ENCODE assay signal across 17 cellular contexts in the genomic region with DNA sequence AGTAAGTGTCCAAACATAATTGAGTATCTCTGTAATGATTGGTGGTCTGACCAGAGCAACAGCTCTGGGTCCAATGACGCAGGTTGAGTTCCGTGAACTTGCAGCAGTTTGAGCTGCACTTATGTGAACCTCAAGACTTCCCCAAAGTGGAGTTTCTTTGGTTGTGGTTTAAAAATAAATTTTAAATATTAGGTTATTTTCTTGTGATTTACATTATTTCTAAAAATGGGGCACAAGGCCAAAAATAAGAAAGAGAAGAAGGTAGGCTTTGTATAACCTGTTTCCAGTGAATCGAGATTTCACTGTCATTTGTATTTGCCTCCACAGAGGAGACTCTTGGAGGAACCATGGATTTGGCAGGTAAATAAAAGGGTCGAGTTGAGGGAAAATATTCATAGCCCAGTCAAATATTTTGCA.
DNase-seq lines count a peak whose midpoint lies in the region; ATAC-seq and TF ChIP-seq lines count a peak whose summit lies in the region.
"Had no signal": no experiment of that assay in that cellular context is flagged by ENCODE, and none has a peak within 500 bp of the region (broad histone marks: within the 10 kb centered on the region; RNA-seq: fewer than 3 reads in every experiment).

No MANE protein-coding gene starts in this region.

- H3K4me3 Mint-ChIP-seq in IgD-negative memory B cell (peak overlapping the region in 3 of 4 donors; percentile 58 to 79 (median 78)), naive B cell (peak overlapping the region in 2 of 8 donors; percentile 35 to 44)
- H3K4me3 Mint-ChIP-seq in natural killer cell treated with Interleukin-12 subunit alpha and Interleukin-12 subunit beta and Interleukin-15 and Interleukin-18, amount 100 ng/mL, for 72 hours = no peak overlapping the region
- H3K4me3 Mint-ChIP-seq: activated CD4-positive, alpha-beta T cell treated with anti-CD3 and anti-CD28 coated beads, Interleukin-2, amount 10 ng/mL, durations not matched to agents 24 days and 14 days had no signal

- in situ Hi-C loops in HAP-1 (cut with MboI; ENCODE audit: low sequenced_read_pairs) = no loop called here

- no peaks in the 10 kb centered on the region for H3K27me3 ChIP-seq in HAP-1 (ENCODE audit: low read depth)
- H3K27me3 ChIP-seq: body of pancreas had no signal

- H3K36me3 Mint-ChIP-seq in IgD-negative memory B cell = no peaks in the 10 kb centered on the region
- H3K36me3 Mint-ChIP-seq in naive B cell = no peaks in the 10 kb centered on the region
- H3K36me3 Mint-ChIP-seq in natural killer cell treated with Interleukin-12 subunit alpha and Interleukin-12 subunit beta and Interleukin-15 and Interleukin-18, amount 100 ng/mL, for 72 hours = no peaks in the 10 kb centered on the region
- H3K36me3 Mint-ChIP-seq: activated naive CD4-positive, alpha-beta T cell treated with anti-CD3 and anti-CD28 coated beads, Interleukin-2, amount 50 U/mL, for 72 hours had no signal

- H3K9me3 Mint-ChIP-seq in IgD-negative memory B cell (no peaks in the 10 kb centered on the region), naive B cell (no peaks in the 10 kb centered on the region)
- H3K9me3 Mint-ChIP-seq in natural killer cell treated with Interleukin-12 subunit alpha and Interleukin-12 subunit beta and Interleukin-15 and Interleukin-18, amount 100 ng/mL, for 72 hours = no peaks in the 10 kb centered on the region
- H3K9me3 Mint-ChIP-seq: activated CD4-positive, alpha-beta T cell treated with anti-CD3 and anti-CD28 coated beads, Interleukin-2, amount 10 ng/mL, durations not matched to agents 24 days and 14 days; activated naive CD4-positive, alpha-beta T cell treated with anti-CD3 and anti-CD28 coated beads, Interleukin-2, amount 50 U/mL, for 72 hours had no signal

- H3K36me3 ChIP-seq in HAP-1 (replicated peaks) = no peaks in the 10 kb centered on the region

- no peak for DNase-seq in naive B cell
- DNase-seq in HAP-1 (ENCODE audit: low spot score in 2 of 2) = no peak
- no peak for DNase-seq in stimulated activated CD4-positive, alpha-beta T cell treated with anti-CD3 and anti-CD28 coated beads, Interleukin-4, amount 100 ng/mL, for 1 hour
- DNase-seq in natural killer cell treated with Interleukin-12 subunit alpha and Interleukin-12 subunit beta and Interleukin-15 and Interleukin-18, amount 100 ng/mL, for 72 hours (ENCODE audit: low spot score) = no peak
- DNase-seq in foreskin fibroblast = no peak
- DNase-seq: activated CD4-positive, alpha-beta T cell treated with anti-CD3 and anti-CD28 coated beads, Interleukin-2, amount 10 ng/mL, durations not matched to agents 24 days and 14 days; activated T-cell treated with anti-CD3 and anti-CD28 coated beads for 4 hours; body of pancreas; cortex of kidney; KBM-7; NCI-H1417; substantia nigra had no signal

- no peak for TF ChIP-seq CTCF in foreskin fibroblast (IDR thresholded peaks at IDR 0.05; ENCODE audit: low read depth, low read length)

- peaks cover 15% of the 10 kb centered on the region for H3K4me1 ChIP-seq in HAP-1

- H3K4me1 Mint-ChIP-seq in IgD-negative memory B cell (peaks cover 13 to 20% (median 19%) of the 10 kb centered on the region in 3 donors), naive B cell (peaks cover 5 to 41% (median 9%) of the 10 kb centered on the region in 3 donors)
- peaks cover 4 to 7% of the 10 kb centered on the region in 2 donors for H3K4me1 Mint-ChIP-seq in natural killer cell treated with Interleukin-12 subunit alpha and Interleukin-12 subunit beta and Interleukin-15 and Interleukin-18, amount 100 ng/mL, for 72 hours (ENCODE audit: low read depth in 2 of 2)

- ATAC-seq in GM18867 (IDR thresholded peaks at IDR 0.05; ENCODE audit: unreplicated experiment) (peak; percentile 69), HG02642 (IDR thresholded peaks at IDR 0.05; ENCODE audit: poor library complexity, unreplicated experiment) (peak; percentile 50), naive B cell (ENCODE audit: low read depth in 2 of 2) (peak; percentile 90 to 98)
- no peak for ATAC-seq in natural killer cell treated with Interleukin-12 subunit alpha and Interleukin-12 subunit beta and Interleukin-15 and Interleukin-18, amount 100 ng/mL, for 72 hours
- ATAC-seq: activated naive CD4-positive, alpha-beta T cell treated with anti-CD3 and anti-CD28 coated beads, Interleukin-2, amount 50 U/mL, for 72 hours; body of pancreas had no signal

- H3K4me3 ChIP-seq in HAP-1 = no peak overlapping the region
- H3K4me3 ChIP-seq in foreskin fibroblast (ENCODE audit: low read depth in 1 of 2, low read length in 2 of 2) = no peak overlapping the region
- H3K4me3 ChIP-seq: body of pancreas, lung had no signal

- peak overlapping the region in 1 of 3 donors; percentile 2 for H3K27ac Mint-ChIP-seq in IgD-negative memory B cell
- H3K27ac Mint-ChIP-seq in naive B cell = peak overlapping the region in 5 of 6 donors; percentile 11 to 83 (median 41)
- H3K27ac Mint-ChIP-seq in natural killer cell treated with Interleukin-12 subunit alpha and Interleukin-12 subunit beta and Interleukin-15 and Interleukin-18, amount 100 ng/mL, for 72 hours = no peak overlapping the region
- H3K27ac Mint-ChIP-seq: activated CD4-positive, alpha-beta T cell treated with anti-CD3 and anti-CD28 coated beads, Interleukin-2, amount 10 ng/mL, durations not matched to agents 24 days and 14 days had no signal

- no peaks in the 10 kb centered on the region for H3K9me3 ChIP-seq in HAP-1
- H3K9me3 ChIP-seq: body of pancreas had no signal

- H3K27me3 Mint-ChIP-seq in IgD-negative memory B cell = no peaks in the 10 kb centered on the region
- H3K27me3 Mint-ChIP-seq in naive B cell = no peaks in the 10 kb centered on the region
- H3K27me3 Mint-ChIP-seq in natural killer cell treated with Interleukin-12 subunit alpha and Interleukin-12 subunit beta and Interleukin-15 and Interleukin-18, amount 100 ng/mL, for 72 hours = peaks cover 4 to 6% of the 10 kb centered on the region in 2 donors
- H3K27me3 Mint-ChIP-seq: activated CD4-positive, alpha-beta T cell treated with anti-CD3 and anti-CD28 coated beads, Interleukin-2, amount 10 ng/mL, durations not matched to agents 24 days and 14 days had no signal

Comparison
In these comparisons a context has a peak if more than half of its experiments do, and no peak if none do; other contexts are left out.
1. ATAC-seq: peak in GM18867 (single experiment), HG02642 (single experiment) and naive B cell (2 of 2); none in natural killer cell treated with Interleukin-12 subunit alpha and Interleukin-12 subunit beta and Interleukin-15 and Interleukin-18, amount 100 ng/mL, for 72 hours (0 of 2).
2. H3K27ac Mint-ChIP-seq: peak in naive B cell (5 of 6); none in natural killer cell treated with Interleukin-12 subunit alpha and Interleukin-12 subunit beta and Interleukin-15 and Interleukin-18, amount 100 ng/mL, for 72 hours (0 of 2).